1 cellular context compared by ENCODE assay signal in the genomic region with DNA sequence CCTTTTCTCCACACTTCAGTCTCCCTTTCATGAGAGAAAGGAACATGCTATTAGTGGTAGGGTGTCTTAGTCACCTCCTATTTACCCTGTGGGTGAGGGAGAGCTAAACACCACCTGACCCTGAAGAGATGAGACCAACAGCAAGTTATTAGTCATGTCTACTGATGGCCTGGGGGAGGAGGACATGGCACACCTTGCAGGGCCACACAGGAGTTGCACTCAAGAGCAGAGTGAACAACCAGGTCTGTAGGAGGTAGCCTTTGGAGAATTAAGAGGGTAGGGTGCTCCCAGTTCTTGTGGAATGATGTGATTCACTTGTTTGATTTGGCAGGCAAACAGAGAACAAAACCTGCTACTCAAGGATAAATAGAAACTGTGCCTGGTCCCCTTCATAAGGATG.
TF ChIP-seq lines count a peak whose summit lies in the region.

No MANE protein-coding gene starts in this region.

TF ChIP-seq in GM23338, 12 proteins besides CTCF, POLR2A, EP300 and RAD21 (continued from another document):
- TF ChIP-seq REST (IDR thresholded peaks at IDR 0.05; ENCODE audit: unreplicated experiment): no peak
- TF ChIP-seq NANOG (IDR thresholded peaks at IDR 0.05; ENCODE audit: borderline replicate concordance): no peak
- no peak for TF ChIP-seq EZH2 (IDR thresholded peaks at IDR 0.05; ENCODE audit: low read depth, unreplicated experiment)
- no peak for TF ChIP-seq EZH2phosphoT487 (IDR thresholded peaks at IDR 0.05; ENCODE audit: unreplicated experiment)
